Comparison of ENCODE assay signal across 17 cellular contexts in the genomic region with DNA sequence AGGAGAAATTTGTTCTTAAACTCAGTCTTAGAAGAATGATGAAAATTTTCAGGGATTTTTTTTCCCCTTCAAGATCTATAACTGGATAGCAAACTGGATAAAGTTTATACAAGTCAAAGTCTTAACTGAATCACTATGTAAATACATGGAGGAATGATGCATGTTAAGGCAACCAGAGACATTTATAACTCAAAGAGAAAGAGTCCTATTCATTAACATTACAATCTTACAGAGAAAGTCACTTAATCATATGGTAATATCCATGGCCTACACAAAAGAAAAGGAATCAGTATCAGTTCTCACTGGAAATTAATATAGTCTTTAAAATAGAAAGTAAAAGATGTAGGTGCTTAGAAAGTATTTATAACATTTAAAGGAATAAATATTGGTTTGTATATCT.
DNase-seq lines count a peak whose midpoint lies in the region; ATAC-seq and TF ChIP-seq lines count a peak whose summit lies in the region.
"Had no signal": no experiment of that assay in that cellular context is flagged by ENCODE, and none has a peak within 500 bp of the region (broad histone marks: within the 10 kb centered on the region; RNA-seq: fewer than 3 reads in every experiment).

No MANE protein-coding gene starts in this region.

- H3K27ac ChIP-seq in HUES48 (ENCODE audit: low read depth, low read length) (peak overlapping the region; percentile 97), iPS-18a (ENCODE audit: low read length) (peak overlapping the region; percentile 93)
- H3K27ac ChIP-seq: 22Rv1 had no signal

- no peaks in the 10 kb centered on the region for H3K9me3 Mint-ChIP-seq in WTC11

- H3K4me3 ChIP-seq in HUES48 (ENCODE audit: low read depth, low read length) (peak overlapping the region; percentile 78), iPS-18a (ENCODE audit: low read length) (peak overlapping the region; percentile 80)
- H3K4me3 ChIP-seq: GM12878, K562 had no signal

- H3K9ac ChIP-seq in HUES48 (ENCODE audit: low read depth, low read length), result peak overlapping the region; percentile 80; the same call in 1 of the 2 replicates
- H3K9ac ChIP-seq in iPS-18a (ENCODE audit: low read length), result peak overlapping the region; percentile 83

- H3K4me1 ChIP-seq in HUES48 (ENCODE audit: control insufficient read depth, insufficient read depth, low read length) (peaks cover 55% of the 10 kb centered on the region), iPS-18a (ENCODE audit: control insufficient read depth, low read depth, low read length) (peaks cover 46% of the 10 kb centered on the region)
- H3K4me1 ChIP-seq: Caco-2 had no signal

- H3K4me3 Mint-ChIP-seq in WTC11, result peak overlapping the region; percentile 94
- H3K4me3 Mint-ChIP-seq: CD14-positive monocyte; CD8-positive, alpha-beta T cell had no signal

- POLR2A ChIA-PET in WTC11 (lab: Charles Lee), result no interaction called here

- peaks cover 4% of the 10 kb centered on the region; the same call in 1 of the 2 replicates for H3K36me3 ChIP-seq in HUES48 (ENCODE audit: control insufficient read depth, insufficient read depth, low read length)
- H3K36me3 ChIP-seq in iPS-18a (ENCODE audit: control insufficient read depth, low read depth, low read length), result peaks cover 9% of the 10 kb centered on the region

- H3K27me3 Mint-ChIP-seq in WTC11 (ENCODE audit: low read depth), result no peaks in the 10 kb centered on the region

- H3K27ac Mint-ChIP-seq in WTC11, result peak overlapping the region; percentile 94
- H3K27ac Mint-ChIP-seq: CD14-positive monocyte; CD8-positive, alpha-beta T cell had no signal

- H3K9me3 ChIP-seq in HUES48 (ENCODE audit: control insufficient read depth, insufficient read depth, low read length) (no peaks in the 10 kb centered on the region), iPS-18a (ENCODE audit: control insufficient read depth, low read depth, low read length) (no peaks in the 10 kb centered on the region)
- H3K9me3 ChIP-seq: Caco-2 had no signal

- DNase-seq in COLO829 (ENCODE audit: low spot score), result peak; percentile 14
- no peak for DNase-seq in WTC11 (ENCODE audit: low spot score)
- no peak for DNase-seq in NCI-H1436 (lab: John Stamatoyannopoulos, UW)
- DNase-seq in NCI-H1930 (lab: John Stamatoyannopoulos, UW), result no peak
- DNase-seq: Caco-2; CD8-positive, alpha-beta T cell; DND-41; Karpas-422 had no signal

- CTCF ChIA-PET in WTC11 (lab: Charles Lee), result no interaction called here

- H3K4me1 Mint-ChIP-seq in WTC11, result peaks cover 70% of the 10 kb centered on the region
- H3K4me1 Mint-ChIP-seq: CD14-positive monocyte had no signal

- H3K36me3 Mint-ChIP-seq in WTC11, result peaks cover 39% of the 10 kb centered on the region
- H3K36me3 Mint-ChIP-seq: CD14-positive monocyte; CD8-positive, alpha-beta T cell had no signal

- H3K27me3 ChIP-seq in HUES48 (ENCODE audit: control insufficient read depth, insufficient read depth, low read length) (no peaks in the 10 kb centered on the region), iPS-18a (ENCODE audit: control insufficient read depth, insufficient read depth, low read length) (no peaks in the 10 kb centered on the region)

- peak; percentile 72 for ATAC-seq in WTC11
- no peak for ATAC-seq in HG03442 (IDR thresholded peaks at IDR 0.05; ENCODE audit: unreplicated experiment)
- no peak for ATAC-seq in HG03175 (IDR thresholded peaks at IDR 0.05; ENCODE audit: unreplicated experiment)
- ATAC-seq: CD8-positive, alpha-beta T cell; GM12878; HCT116; K562 had no signal

- no peak for TF ChIP-seq CTCF in WTC11 (IDR thresholded peaks at IDR 0.05)

TF ChIP-seq in WTC11, 78 proteins besides CTCF, POLR2A, EP300 and RAD21:
- TF ChIP-seq RELA (CRISPR knock-in tag; IDR thresholded peaks at IDR 0.05; ENCODE audit: borderline replicate concordance) (no peak), PRRX2 (CRISPR knock-in tag; IDR thresholded peaks at IDR 0.05) (no peak), ZNF121 (CRISPR knock-in tag; IDR thresholded peaks at IDR 0.05) (no peak), ESRRA (CRISPR knock-in tag; IDR thresholded peaks at IDR 0.05; ENCODE audit: borderline replicate concordance) (no peak), ATF1 (CRISPR knock-in tag; IDR thresholded peaks at IDR 0.05) (no peak), IRF2 (CRISPR knock-in tag; IDR thresholded peaks at IDR 0.05; ENCODE audit: borderline replicate concordance, low read depth) (no peak), ZNF423 (CRISPR knock-in tag; IDR thresholded peaks at IDR 0.05) (no peak), ZNF263 (CRISPR knock-in tag; IDR thresholded peaks at IDR 0.05; ENCODE audit: low read depth) (no peak), HMGXB4 (CRISPR knock-in tag; IDR thresholded peaks at IDR 0.05) (no peak), SOX15 (CRISPR knock-in tag; IDR thresholded peaks at IDR 0.05) (no peak), IRF1 (CRISPR knock-in tag; IDR thresholded peaks at IDR 0.05) (no peak), ELF4 (CRISPR knock-in tag; IDR thresholded peaks at IDR 0.05; ENCODE audit: low read depth) (no peak), EMX1 (CRISPR knock-in tag; IDR thresholded peaks at IDR 0.05) (no peak)
- TF ChIP-seq, protein P1, sequence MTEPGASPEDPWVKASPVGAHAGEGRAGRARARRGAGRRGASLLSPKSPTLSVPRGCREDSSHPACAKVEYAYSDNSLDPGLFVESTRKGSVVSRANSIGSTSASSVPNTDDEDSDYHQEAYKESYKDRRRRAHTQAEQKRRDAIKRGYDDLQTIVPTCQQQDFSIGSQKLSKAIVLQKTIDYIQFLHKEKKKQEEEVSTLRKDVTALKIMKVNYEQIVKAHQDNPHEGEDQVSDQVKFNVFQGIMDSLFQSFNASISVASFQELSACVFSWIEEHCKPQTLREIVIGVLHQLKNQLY (CRISPR knock-in tag; IDR thresholded peaks at IDR 0.05), result no peak
- TF ChIP-seq, protein P2, sequence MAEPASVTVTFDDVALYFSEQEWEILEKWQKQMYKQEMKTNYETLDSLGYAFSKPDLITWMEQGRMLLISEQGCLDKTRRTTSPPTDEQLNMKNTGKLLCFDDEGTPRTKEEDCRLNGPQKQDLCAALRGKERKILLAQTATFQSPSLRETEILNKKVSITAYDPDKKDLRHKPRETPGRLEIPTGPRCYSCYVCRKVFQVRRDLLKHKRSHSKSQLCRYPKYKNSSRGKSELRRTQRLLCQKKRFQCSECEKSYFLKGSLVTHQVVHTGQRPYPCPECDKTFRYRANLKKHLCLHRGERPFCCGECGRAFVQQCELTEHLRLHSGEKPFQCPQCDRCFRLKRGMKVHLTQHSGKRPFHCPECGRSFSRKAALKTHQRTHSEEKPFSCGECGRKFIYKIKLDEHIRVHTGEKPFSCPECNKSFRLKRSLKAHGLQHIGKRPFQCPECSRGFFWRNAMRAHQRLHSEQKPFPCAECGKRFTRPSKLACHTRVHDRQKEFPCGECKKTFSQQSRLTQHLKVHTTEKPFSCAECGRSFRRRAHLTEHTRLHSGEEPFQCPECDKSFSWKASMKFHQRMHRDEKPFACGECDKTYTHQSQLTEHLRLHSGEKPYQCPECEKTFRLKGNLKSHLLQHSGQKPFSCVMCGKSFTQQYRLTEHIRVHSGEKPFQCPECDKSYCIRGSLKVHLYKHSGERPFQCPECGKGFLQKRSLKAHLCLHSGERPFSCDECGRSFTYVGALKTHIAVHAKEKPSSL (CRISPR knock-in tag; conservative IDR thresholded peaks at IDR 0.05), result no peak
